10 cellular contexts compared by ENCODE assay signal in genomic region chr2:69535739-69536374, GRCh38.
DNase-seq lines count a peak whose midpoint lies in the region; ATAC-seq, FAIRE-seq and TF ChIP-seq lines count a peak whose summit lies in the region.
"Had no signal": no experiment of that assay in that cellular context is flagged by ENCODE, and none has a peak within 500 bp of the region (broad histone marks: within the 10 kb centered on the region; RNA-seq: fewer than 3 reads in every experiment).

No MANE protein-coding gene starts in this region.

- H3K18ac ChIP-seq in neuronal stem cell (ENCODE audit: low read length) = no peak overlapping the region

- no peaks in the 10 kb centered on the region for H3K9me3 ChIP-seq in right cardiac atrium (ENCODE audit: control insufficient read depth, low read length)
- peaks cover 0 to 2% of the 10 kb centered on the region in 2 donors for H3K9me3 ChIP-seq in neuronal stem cell (replicated peaks in 1 of 2; ENCODE audit: control insufficient read depth in 2 of 2, insufficient read depth in 1 of 2, low read depth in 1 of 2, low read length in 2 of 2)

- H3K79me1 ChIP-seq in neuronal stem cell (ENCODE audit: low read depth, low read length) = no peaks in the 10 kb centered on the region

- no peak overlapping the region for H2BK12ac ChIP-seq in neuronal stem cell (ENCODE audit: low read length)

- no peak overlapping the region for H2BK120ac ChIP-seq in neuronal stem cell (ENCODE audit: low read depth, low read length)

- 76% methylated on average over 5 of the region's 5 CpGs for WGBS in right cardiac atrium
- WGBS in neuronal stem cell (ENCODE audit: extremely low coverage in 2 of 2, insufficient read length in 2 of 2, insufficient replicate concordance in 1 of 2), 2 donors = no CpG with 5 or more reads among the region's 5 CpGs

- peaks cover 3% of the 10 kb centered on the region for H3K9me3 Mint-ChIP-seq in Calu3 (ENCODE audit: low read depth, unreplicated experiment)

- H3K4me3 ChIP-seq in GM12864 (ENCODE audit: low read depth, low read length) (no peak overlapping the region), right cardiac atrium (ENCODE audit: low read length) (no peak overlapping the region), neuronal stem cell (ENCODE audit: low read length in 2 of 2) (no peak overlapping the region)

- no peak overlapping the region for H4K91ac ChIP-seq in neuronal stem cell (ENCODE audit: low read depth, low read length, poor library complexity)

- peaks cover 30% of the 10 kb centered on the region for H3K4me1 Mint-ChIP-seq in Calu3 (ENCODE audit: low read depth, unreplicated experiment)

- H3K14ac ChIP-seq in neuronal stem cell (ENCODE audit: low read length) = no peak overlapping the region

- peaks cover 4% of the 10 kb centered on the region for H3K4me1 ChIP-seq in right cardiac atrium (ENCODE audit: control insufficient read depth, insufficient read depth, low read length)
- H3K4me1 ChIP-seq in neuronal stem cell (ENCODE audit: control insufficient read depth in 2 of 2, insufficient read depth in 1 of 2, low read depth in 1 of 2, low read length in 2 of 2) = peaks cover 3% of the 10 kb centered on the region in 2 donors

- no peak overlapping the region for H2AK5ac ChIP-seq in neuronal stem cell (ENCODE audit: low read depth, low read length)

- H3K27me3 Mint-ChIP-seq in Calu3 (ENCODE audit: unreplicated experiment) = no peaks in the 10 kb centered on the region

- no peak overlapping the region for H3K4ac ChIP-seq in neuronal stem cell (ENCODE audit: low read length)

- H2AFZ ChIP-seq in neuronal stem cell (ENCODE audit: low read length) = no peak overlapping the region

- no peak overlapping the region for H3K4me2 ChIP-seq in neuronal stem cell (ENCODE audit: insufficient read depth, low read length, poor library complexity, severe bottlenecking)

- no peak overlapping the region for H3K9ac ChIP-seq in neuronal stem cell (ENCODE audit: low read depth, low read length, poor library complexity)

- peak; percentile 83 for ATAC-seq in GM21390 (IDR thresholded peaks at IDR 0.05; ENCODE audit: unreplicated experiment)
- peak; percentile 47 to 59 for ATAC-seq in right cardiac atrium

- H3K23ac ChIP-seq in neuronal stem cell (ENCODE audit: low read depth, low read length, poor library complexity) = no peak overlapping the region

- BruUV-seq in Calu3 (replicated peaks; lab: Mats Ljungman, UMichigan) = no TSS peak

- peaks cover 4 to 38% of the 10 kb centered on the region in 2 donors for H3K36me3 ChIP-seq in neuronal stem cell (replicated peaks in 1 of 2; ENCODE audit: control insufficient read depth in 2 of 2, insufficient read depth in 2 of 2, low read length in 2 of 2)

- no peak overlapping the region for H3K4me3 Mint-ChIP-seq in Calu3 (ENCODE audit: low read depth, unreplicated experiment)

- TF ChIP-seq CTCF in GM12864 (IDR thresholded peaks at IDR 0.05; ENCODE audit: low read depth, low read length, missing control alignments) (no peak), Calu3 (IDR thresholded peaks at IDR 0.05; ENCODE audit: unreplicated experiment) (no peak)

- H3K27me3 ChIP-seq in right cardiac atrium (ENCODE audit: control insufficient read depth, insufficient read depth) (no peaks in the 10 kb centered on the region), neuronal stem cell (ENCODE audit: control insufficient read depth in 3 of 3, insufficient read depth in 3 of 3, low read depth in 1 of 3, low read length in 3 of 3) (no peaks in the 10 kb centered on the region)

- no peak overlapping the region for H3K27ac Mint-ChIP-seq in Calu3 (ENCODE audit: unreplicated experiment)
- H3K27ac Mint-ChIP-seq: IgD-negative memory B cell had no signal

- FAIRE-seq in frontal cortex (lab: Jason Lieb, UNC) = no peak

- no peaks in the 10 kb centered on the region for H3K36me3 Mint-ChIP-seq in Calu3 (ENCODE audit: insufficient read depth, unreplicated experiment)

- H2BK5ac ChIP-seq in neuronal stem cell (ENCODE audit: low read length) = no peak overlapping the region

- intact Hi-C loops in right cardiac atrium (cut with DNase I) = no loop called here
- intact Hi-C loops in Calu3 (cut with micrococcal nuclease; ENCODE audit: unreplicated experiment) = no loop called here

- DNase-seq in GM12864 (ENCODE audit: low read depth) (peak; percentile 27), NAMALWA (ENCODE audit: low spot score) (peak; percentile 5), right cardiac atrium (no peak), ureter (ENCODE audit: low spot score) (no peak), Calu3 (no peak), neuronal stem cell (ENCODE audit: low spot score) (no peak), frontal cortex (ENCODE audit: low spot score in 2 of 2) (no peak)
- DNase-seq: NCI-H526 had no signal

- H4K8ac ChIP-seq in neuronal stem cell (ENCODE audit: low read depth, low read length) = no peak overlapping the region

- CTCF ChIA-PET in Calu3 (lab: Charles Lee) = no interaction called here

- H3K27ac ChIP-seq in right cardiac atrium (ENCODE audit: low read length) (no peak overlapping the region), neuronal stem cell (replicated peaks; ENCODE audit: low read length) (no peak overlapping the region)

- H2BK15ac ChIP-seq in neuronal stem cell (ENCODE audit: low read length) = no peak overlapping the region

Comparison
In these comparisons a context has a peak if more than half of its experiments do, and no peak if none do; other contexts are left out.
1. DNase-seq: peak in GM12864 (single experiment) and NAMALWA (single experiment); none in right cardiac atrium (0 of 3), ureter (single experiment), Calu3 (single experiment), neuronal stem cell (single experiment) and frontal cortex (0 of 2).